1 cellular context compared by ENCODE assay signal in the genomic region with DNA sequence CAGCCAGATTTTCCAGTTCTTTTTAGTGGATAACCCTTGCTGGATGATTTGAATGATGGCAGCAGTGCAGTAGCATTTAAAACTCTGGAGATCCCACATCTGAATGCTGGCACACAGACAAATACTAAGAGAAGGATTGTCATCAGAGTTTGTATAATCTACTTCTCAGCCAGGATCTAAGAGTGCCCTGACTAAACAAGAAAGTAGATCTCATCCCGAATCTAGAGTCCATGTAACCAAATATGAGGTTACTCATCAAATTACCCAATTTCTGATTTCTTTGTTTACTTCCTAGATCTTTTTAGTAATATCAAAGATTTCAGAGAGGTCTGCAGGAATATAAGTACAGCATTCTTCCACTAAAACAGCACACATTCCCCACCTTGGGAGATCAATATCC.
TF ChIP-seq lines count a peak whose summit lies in the region.

No MANE protein-coding gene starts in this region.

TF ChIP-seq in IMR-90, 13 proteins besides CTCF, POLR2A, EP300 and RAD21 (continued from another document):
- TF ChIP-seq, protein P1, sequence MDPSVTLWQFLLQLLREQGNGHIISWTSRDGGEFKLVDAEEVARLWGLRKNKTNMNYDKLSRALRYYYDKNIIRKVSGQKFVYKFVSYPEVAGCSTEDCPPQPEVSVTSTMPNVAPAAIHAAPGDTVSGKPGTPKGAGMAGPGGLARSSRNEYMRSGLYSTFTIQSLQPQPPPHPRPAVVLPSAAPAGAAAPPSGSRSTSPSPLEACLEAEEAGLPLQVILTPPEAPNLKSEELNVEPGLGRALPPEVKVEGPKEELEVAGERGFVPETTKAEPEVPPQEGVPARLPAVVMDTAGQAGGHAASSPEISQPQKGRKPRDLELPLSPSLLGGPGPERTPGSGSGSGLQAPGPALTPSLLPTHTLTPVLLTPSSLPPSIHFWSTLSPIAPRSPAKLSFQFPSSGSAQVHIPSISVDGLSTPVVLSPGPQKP (IDR thresholded peaks at IDR 0.05; ENCODE audit: borderline replicate concordance, low read depth, low read length): no peak
- no peak for TF ChIP-seq BHLHE40 (IDR thresholded peaks at IDR 0.05; ENCODE audit: low read depth, low read length)
- TF ChIP-seq MXI1 (IDR thresholded peaks at IDR 0.05; ENCODE audit: borderline replicate concordance, low read depth, low read length): no peak
- TF ChIP-seq RFX5 (IDR thresholded peaks at IDR 0.05; ENCODE audit: low read depth, low read length): no peak
- no peak for TF ChIP-seq FOS (IDR thresholded peaks at IDR 0.05; ENCODE audit: low read depth, low read length)
- TF ChIP-seq CEBPB (IDR thresholded peaks at IDR 0.05; ENCODE audit: low read depth, low read length): no peak
- TF ChIP-seq SMC3 (IDR thresholded peaks at IDR 0.05; ENCODE audit: low read depth, low read length): no peak
- no peak for TF ChIP-seq MAZ (IDR thresholded peaks at IDR 0.05; ENCODE audit: borderline replicate concordance, low read depth, low read length)
- no peak for TF ChIP-seq RCOR1 (IDR thresholded peaks at IDR 0.05; ENCODE audit: insufficient replicate concordance, low read length)
- TF ChIP-seq MAFK (IDR thresholded peaks at IDR 0.05; ENCODE audit: low read depth, low read length): no peak
- TF ChIP-seq NFE2L2 (IDR thresholded peaks at IDR 0.05; ENCODE audit: low read depth, low read length): no peak
- TF ChIP-seq, protein P2, sequence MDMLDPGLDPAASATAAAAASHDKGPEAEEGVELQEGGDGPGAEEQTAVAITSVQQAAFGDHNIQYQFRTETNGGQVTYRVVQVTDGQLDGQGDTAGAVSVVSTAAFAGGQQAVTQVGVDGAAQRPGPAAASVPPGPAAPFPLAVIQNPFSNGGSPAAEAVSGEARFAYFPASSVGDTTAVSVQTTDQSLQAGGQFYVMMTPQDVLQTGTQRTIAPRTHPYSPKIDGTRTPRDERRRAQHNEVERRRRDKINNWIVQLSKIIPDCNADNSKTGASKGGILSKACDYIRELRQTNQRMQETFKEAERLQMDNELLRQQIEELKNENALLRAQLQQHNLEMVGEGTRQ (IDR thresholded peaks at IDR 0.05; ENCODE audit: low read depth, low read length): no peak
TF ChIP-seq in IMR-90: peak in this region for 0.
